8 cellular contexts compared by ENCODE assay signal in genomic region chr5:140239939-140240700, GRCh38.
DNase-seq lines count a peak whose midpoint lies in the region; ATAC-seq and TF ChIP-seq lines count a peak whose summit lies in the region.

No MANE protein-coding gene starts in this region.

- no peaks in the 10 kb centered on the region for H3K36me3 ChIP-seq in gastrocnemius medialis

- no peak for TF ChIP-seq POLR2A in gastrocnemius medialis (IDR thresholded peaks at IDR 0.05)

- H3K4me3 ChIP-seq in gastrocnemius medialis: no peak overlapping the region

- H3K27me3 ChIP-seq in gastrocnemius medialis: no peaks in the 10 kb centered on the region

- TF ChIP-seq CTCF in gastrocnemius medialis (IDR thresholded peaks at IDR 0.05 in 4 of 5, conservative IDR thresholded peaks at IDR 0.05 in 1 of 5): peak; percentile 59 to 74 (median 65)

- H3K27ac ChIP-seq in angular gyrus (ENCODE audit: low read depth, low read length) (peak overlapping the region; percentile 63), gastrocnemius medialis (peak overlapping the region; percentile 87 to 93 (median 92))

- H3K9me3 ChIP-seq in gastrocnemius medialis: no peaks in the 10 kb centered on the region

- ATAC-seq in HG03354 (IDR thresholded peaks at IDR 0.05; ENCODE audit: poor library complexity, severe bottlenecking, unreplicated experiment) (peak; percentile 67), gastrocnemius medialis (peak in 1 of 2 donors; percentile 9), HG03439 (IDR thresholded peaks at IDR 0.05; ENCODE audit: unreplicated experiment) (no peak)

- H3K4me1 ChIP-seq in gastrocnemius medialis: peaks cover 84 to 95% of the 10 kb centered on the region in 2 donors

- DNase-seq in NCI-H1417 (lab: John Stamatoyannopoulos, UW): peak in 2 of 3 experiments; percentile 5 to 10
- no peak for DNase-seq in NCI-H1417 treated with DMSO at 0.1 percent for 48 hours (lab: John Stamatoyannopoulos, UW)
- peak; percentile 28 for DNase-seq in T follicular helper cell (ENCODE audit: low read depth)
- peak; percentile 64 for DNase-seq in hepatic stellate cell (ENCODE audit: low spot score)
- peak in 1 of 2 donors; percentile 62 for DNase-seq in gastrocnemius medialis

- in situ Hi-C loops in gastrocnemius medialis (cut with MboI; ENCODE audit: low sequenced_read_pairs in 4 of 4): loop anchor here (5.0 to 25.0 kb wide), 3 partner anchors 107 to 322 kb away; partner anchors contain the start of genes APBB3 (in 1 of the 4), HBEGF (in 1 of the 4), SLC35A4 (in 1 of the 4) and SRA1 (in 1 of the 4)

- intact Hi-C loops in gastrocnemius medialis (cut with DNase I; ENCODE audit: low total_unique reads): loop anchor here (2.0 to 10.0 kb wide), 3 partner anchors 49 to 315 kb away; partner anchors contain the start of genes CYSTM1 and SRA1
